1 cellular context compared by ENCODE assay signal in genomic region chr5:134594797-134595457, GRCh38.
TF ChIP-seq lines count a peak whose summit lies in the region.

No MANE protein-coding gene starts in this region.

TF ChIP-seq in HepG2, 621 proteins besides CTCF, POLR2A, EP300 and RAD21 (continued from another document):
- TF ChIP-seq ZHX2 (IDR thresholded peaks at IDR 0.05; ENCODE audit: low read depth): no peak
- TF ChIP-seq ZHX2 (CRISPR knock-in tag; IDR thresholded peaks at IDR 0.05; ENCODE audit: borderline replicate concordance): no peak
- TF ChIP-seq AKAP8 (CRISPR knock-in tag; IDR thresholded peaks at IDR 0.05): no peak
- no peak for TF ChIP-seq PAX8 (CRISPR knock-in tag; IDR thresholded peaks at IDR 0.05; ENCODE audit: borderline replicate concordance)
- TF ChIP-seq KLF6 (CRISPR knock-in tag; IDR thresholded peaks at IDR 0.05): no peak
- no peak for TF ChIP-seq ZNF253 (CRISPR knock-in tag; IDR thresholded peaks at IDR 0.05; ENCODE audit: borderline replicate concordance)
- TF ChIP-seq ZNF775 (CRISPR knock-in tag; IDR thresholded peaks at IDR 0.05; ENCODE audit: borderline replicate concordance): no peak
- TF ChIP-seq ZIK1 (CRISPR knock-in tag; IDR thresholded peaks at IDR 0.05; ENCODE audit: borderline replicate concordance, low read depth): no peak
- TF ChIP-seq SP2 (CRISPR knock-in tag; IDR thresholded peaks at IDR 0.05): no peak
- no peak for TF ChIP-seq FLYWCH1 (CRISPR knock-in tag; IDR thresholded peaks at IDR 0.05)
- TF ChIP-seq ZNF530 (CRISPR knock-in tag; IDR thresholded peaks at IDR 0.05; ENCODE audit: low read depth): no peak
- TF ChIP-seq RFX3 (CRISPR knock-in tag; IDR thresholded peaks at IDR 0.05): no peak
- TF ChIP-seq ETV6 (CRISPR knock-in tag; conservative IDR thresholded peaks at IDR 0.05): no peak
